21 cellular contexts compared by ENCODE assay signal in genomic region chr2:201785135-201785534, GRCh38. TPM values are rescaled to one million over a fixed set of nuclear protein-coding genes. Genes with fewer than 3 reads are reported as not detected.
"Had no signal": no experiment of that assay in that cellular context is flagged by ENCODE, and none has a peak within 500 bp of the region (broad histone marks: within the 10 kb centered on the region; RNA-seq: fewer than 3 reads in every experiment).

No MANE protein-coding gene starts in this region.

- H3K9me3 ChIP-seq: adrenal gland had no signal

- H3K4me1 ChIP-seq: adrenal gland had no signal

- H3K4me2 ChIP-seq: PC-9 had no signal

- ATAC-seq: activated CD4-positive, CD25-positive, alpha-beta regulatory T cell treated with anti-CD3 and anti-CD28 coated beads, Interleukin-2, amount 50 U/mL, for 24 hours; activated CD8-positive, alpha-beta T cell treated with anti-CD3 and anti-CD28 coated beads for 36 hours; activated T-cell treated with anti-CD3 and anti-CD28 coated beads, Interleukin-2, amount 50 U/mL, for 72 hours; T-helper 17 cell had no signal

- H3K4me3 Mint-ChIP-seq: activated CD8-positive, alpha-beta T cell treated with anti-CD3 and anti-CD28 coated beads for 36 hours; activated naive CD8-positive, alpha-beta T cell treated with anti-CD3 and anti-CD28 coated beads, Interleukin-2, amount 10 ng/mL, durations not matched to agents 7 days and 5 days; activated T-cell treated with anti-CD3 and anti-CD28 coated beads, Interleukin-2, amount 50 U/mL, for 72 hours; T-helper 17 cell had no signal

- H3K27me3 ChIP-seq: adrenal gland had no signal

- H3K4me3 ChIP-seq: adrenal gland, PC-9 had no signal

- H3K36me3 ChIP-seq: adrenal gland had no signal

- H3K36me3 Mint-ChIP-seq: activated naive CD8-positive, alpha-beta T cell treated with anti-CD3 and anti-CD28 coated beads, Interleukin-2, amount 10 ng/mL, durations not matched to agents 7 days and 5 days had no signal

- H3K27ac ChIP-seq: adrenal gland, PC-9 had no signal

- DNase-seq: activated CD4-positive, alpha-beta T cell treated with anti-CD3 and anti-CD28 coated beads for 4 hours; activated CD8-positive, alpha-beta memory T cell treated with anti-CD3 and anti-CD28 coated beads, Interleukin-2, amount 50 U/mL, for 4 hours; activated CD8-positive, alpha-beta T cell treated with anti-CD3 and anti-CD28 coated beads for 36 hours; activated naive CD4-positive, alpha-beta T cell treated with anti-CD3 and anti-CD28 coated beads, Interleukin-2, amount 50 U/mL, for 16 hours; activated naive CD8-positive, alpha-beta T cell treated with anti-CD3 and anti-CD28 coated beads, Interleukin-2, amount 10 ng/mL, durations not matched to agents 7 days and 5 days; activated T-cell treated with anti-CD3 and anti-CD28 coated beads, Interleukin-2, amount 50 U/mL, for 72 hours; adrenal gland; anterior cingulate cortex; cerebellar nuclear complex; Karpas-422; MV-4-11; NCI-H1105 treated with DMSO at 0.1 percent for 48 hours; NCI-H1436 treated with DMSO at 0.1 percent for 48 hours; NCI-H187; NCI-H2081; NCI-H510A treated with DMSO at 0.1 percent for 48 hours; PC-9; SHP77 treated with DMSO at 0.1 percent for 48 hours; T-helper 17 cell; T-helper 9 cell had no signal

- H3K9me3 Mint-ChIP-seq: activated CD8-positive, alpha-beta T cell treated with anti-CD3 and anti-CD28 coated beads for 36 hours; activated naive CD8-positive, alpha-beta T cell treated with anti-CD3 and anti-CD28 coated beads, Interleukin-2, amount 10 ng/mL, durations not matched to agents 7 days and 5 days; activated T-cell treated with anti-CD3 and anti-CD28 coated beads, Interleukin-2, amount 50 U/mL, for 72 hours had no signal

- H3K27ac Mint-ChIP-seq: activated CD8-positive, alpha-beta T cell treated with anti-CD3 and anti-CD28 coated beads for 36 hours; activated naive CD8-positive, alpha-beta T cell treated with anti-CD3 and anti-CD28 coated beads, Interleukin-2, amount 10 ng/mL, durations not matched to agents 7 days and 5 days; activated T-cell treated with anti-CD3 and anti-CD28 coated beads, Interleukin-2, amount 50 U/mL, for 72 hours; T-helper 17 cell had no signal

- H2AFZ ChIP-seq: PC-9 had no signal

RNA-seq across cellular contexts. Expression of gene CDK15, which starts 21.2 kb away (rescaled TPM):
- total RNA-seq: activated CD8-positive, alpha-beta T cell treated with anti-CD3 and anti-CD28 coated beads for 36 hours; activated naive CD8-positive, alpha-beta T cell treated with anti-CD3 and anti-CD28 coated beads, Interleukin-2, amount 10 ng/mL, durations not matched to agents 7 days and 5 days; activated T-cell treated with anti-CD3 and anti-CD28 coated beads, Interleukin-2, amount 50 U/mL, for 72 hours; PC-9; T-helper 17 cell had no signal
